Comparison of ENCODE assay signal across 18 cellular contexts in the genomic region with DNA sequence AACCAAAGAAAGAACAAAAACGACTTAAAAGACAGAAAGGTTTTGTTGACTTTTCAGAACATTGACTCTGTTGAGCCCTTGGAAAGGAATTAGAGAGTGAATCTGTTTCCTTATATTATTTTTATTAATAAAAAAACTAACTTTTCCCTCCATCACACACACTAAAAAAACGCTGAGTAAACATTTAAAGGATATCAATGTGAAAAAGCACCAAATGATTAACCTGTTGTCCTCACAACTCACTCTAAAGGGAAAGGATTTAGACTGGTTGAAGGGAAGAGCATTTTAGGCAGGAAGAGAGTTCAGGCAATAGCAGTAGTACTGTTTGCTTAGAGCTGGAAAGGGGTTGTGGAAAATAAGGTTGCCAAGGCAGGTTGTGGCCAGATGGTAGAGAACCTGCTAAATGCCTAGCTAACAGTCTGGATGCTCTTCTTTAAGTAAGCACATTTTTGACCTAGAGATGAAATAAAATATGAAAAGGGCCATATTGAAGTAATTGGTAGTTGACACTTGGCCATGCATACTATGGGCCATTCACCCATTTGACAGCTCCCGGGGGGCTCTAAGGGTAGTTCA.
"Had no signal": no experiment of that assay in that cellular context is flagged by ENCODE, and none has a peak within 500 bp of the region (broad histone marks: within the 10 kb centered on the region; RNA-seq: fewer than 3 reads in every experiment).

No MANE protein-coding gene starts in this region.

- H3K4me1 Mint-ChIP-seq: activated CD4-positive, alpha-beta memory T cell treated with anti-CD3 and anti-CD28 coated beads, Interleukin-2, amount 10 ng/mL, durations not matched to agents 7 days and 5 days; mesothelial cell of epicardium; neural crest cell; stimulated activated effector memory CD8-positive, alpha-beta T cell treated with anti-CD3 and anti-CD28 coated beads, Interleukin-12 subunit alpha, Interleukin-12 subunit beta, amount 100 ng/mL, for 72 hours; T-helper 17 cell had no signal

- H3K36me3 Mint-ChIP-seq: mesothelial cell of epicardium; stimulated activated effector memory CD8-positive, alpha-beta T cell treated with anti-CD3 and anti-CD28 coated beads, Interleukin-12 subunit alpha, Interleukin-12 subunit beta, amount 100 ng/mL, for 72 hours had no signal

- H3K4me3 ChIP-seq: lung, ovary, sigmoid colon, thyroid gland, uterus had no signal

- H3K27ac Mint-ChIP-seq: activated CD4-positive, alpha-beta memory T cell treated with anti-CD3 and anti-CD28 coated beads, Interleukin-2, amount 10 ng/mL, durations not matched to agents 7 days and 5 days; activated CD4-positive, alpha-beta T cell treated with anti-CD3 and anti-CD28 coated beads for 36 hours; dendritic cell treated with granulocyte-macrophage colony-stimulating factor and Interleukin-4, amounts not matched to agents 40 ng/mL and 50 ng/mL, for 4 days; mesothelial cell of epicardium; stimulated activated effector memory CD8-positive, alpha-beta T cell treated with anti-CD3 and anti-CD28 coated beads, Interleukin-12 subunit alpha, Interleukin-12 subunit beta, amount 100 ng/mL, for 72 hours; T-helper 17 cell had no signal

- ATAC-seq: activated CD4-positive, alpha-beta T cell treated with anti-CD3 and anti-CD28 coated beads for 36 hours; activated T-cell treated with anti-CD3 and anti-CD28 coated beads, Interleukin-2, amount 50 U/mL, for 4 hours; T-helper 17 cell had no signal

- H3K36me3 ChIP-seq: ovary, sigmoid colon, thyroid gland, uterus had no signal

- H3K27me3 Mint-ChIP-seq: activated CD4-positive, alpha-beta memory T cell treated with anti-CD3 and anti-CD28 coated beads, Interleukin-2, amount 10 ng/mL, durations not matched to agents 7 days and 5 days; activated CD4-positive, alpha-beta T cell treated with anti-CD3 and anti-CD28 coated beads for 36 hours; dendritic cell treated with granulocyte-macrophage colony-stimulating factor and Interleukin-4, amounts not matched to agents 40 ng/mL and 50 ng/mL, for 4 days; T-helper 17 cell had no signal

- H3K27me3 ChIP-seq: ovary, sigmoid colon, thyroid gland, uterus had no signal

- DNase-seq: activated CD4-positive, alpha-beta memory T cell treated with anti-CD3 and anti-CD28 coated beads, Interleukin-2, amount 10 ng/mL, durations not matched to agents 7 days and 5 days; activated CD4-positive, alpha-beta T cell treated with anti-CD3 and anti-CD28 coated beads for 36 hours; activated effector memory CD4-positive, alpha-beta T cell treated with Interleukin-2 at 50 U/mL for 16 hours; activated naive CD4-positive, alpha-beta T cell treated with anti-CD3 and anti-CD28 coated beads, Interleukin-2, amount 50 U/mL, for 16 hours; activated T-cell treated with anti-CD3 and anti-CD28 coated beads, Interleukin-2, amount 50 U/mL, for 4 hours; effector memory CD4-positive, alpha-beta T cell; ovary; sigmoid colon; stimulated activated CD4-positive, alpha-beta T cell treated with anti-CD3 and anti-CD28 coated beads, Interleukin-12 subunit alpha, Interleukin-12 subunit beta, amount 100 ng/mL, for 4 hours; stimulated activated CD4-positive, alpha-beta T cell treated with anti-CD3 and anti-CD28 coated beads, Interleukin-2, amount 100 ng/mL, for 24 hours; T-helper 17 cell; thyroid gland; uterus had no signal

- H3K9me3 Mint-ChIP-seq: activated CD4-positive, alpha-beta memory T cell treated with anti-CD3 and anti-CD28 coated beads, Interleukin-2, amount 10 ng/mL, durations not matched to agents 7 days and 5 days; activated T-cell treated with anti-CD3 and anti-CD28 coated beads, Interleukin-2, amount 50 U/mL, for 4 hours; dendritic cell treated with granulocyte-macrophage colony-stimulating factor and Interleukin-4, amounts not matched to agents 40 ng/mL and 50 ng/mL, for 4 days; stimulated activated effector memory CD8-positive, alpha-beta T cell treated with anti-CD3 and anti-CD28 coated beads, Interleukin-12 subunit alpha, Interleukin-12 subunit beta, amount 100 ng/mL, for 72 hours had no signal

- H3K4me1 ChIP-seq: sigmoid colon, thyroid gland, uterus had no signal

- H3K9me3 ChIP-seq: ovary, sigmoid colon, thyroid gland, uterus had no signal

- H3K27ac ChIP-seq: ovary, sigmoid colon, thyroid gland, uterus had no signal

- H3K4me3 Mint-ChIP-seq: activated CD4-positive, alpha-beta memory T cell treated with anti-CD3 and anti-CD28 coated beads, Interleukin-2, amount 10 ng/mL, durations not matched to agents 7 days and 5 days; activated CD4-positive, alpha-beta T cell treated with anti-CD3 and anti-CD28 coated beads for 36 hours; activated T-cell treated with anti-CD3 and anti-CD28 coated beads, Interleukin-2, amount 50 U/mL, for 4 hours; dendritic cell treated with granulocyte-macrophage colony-stimulating factor and Interleukin-4, amounts not matched to agents 40 ng/mL and 50 ng/mL, for 4 days; mesothelial cell of epicardium; neural crest cell; stimulated activated effector memory CD8-positive, alpha-beta T cell treated with anti-CD3 and anti-CD28 coated beads, Interleukin-12 subunit alpha, Interleukin-12 subunit beta, amount 100 ng/mL, for 72 hours; T-helper 17 cell had no signal
